ENCODE assay signal across 14 cellular contexts in genomic region chr12:49552899-49553298, GRCh38. TPM values are rescaled to one million over a fixed set of nuclear protein-coding genes. Genes with fewer than 3 reads are reported as not detected.
DNase-seq lines count a peak whose midpoint lies in the region; ATAC-seq and TF ChIP-seq lines count a peak whose summit lies in the region.
"Had no signal": no experiment of that assay in that cellular context is flagged by ENCODE, and none has a peak within 500 bp of the region (broad histone marks: within the 10 kb centered on the region; RNA-seq: fewer than 3 reads in every experiment).

No MANE protein-coding gene starts in this region.

- H3K14ac ChIP-seq in neuronal stem cell (ENCODE audit: low read length): no peak overlapping the region

- no peak overlapping the region for H3K4ac ChIP-seq in neuronal stem cell (ENCODE audit: low read length)

- no peak overlapping the region for H2AK5ac ChIP-seq in neuronal stem cell (ENCODE audit: low read depth, low read length)

- peak; percentile 61 for DNase-seq in cardiac septum (ENCODE audit: low spot score)
- DNase-seq in Right ventricle myocardium inferior (ENCODE audit: missing footprints): no peak
- no peak for DNase-seq in neuronal stem cell (ENCODE audit: low spot score)
- no peak for DNase-seq in activated CD4-positive, CD25-positive, alpha-beta regulatory T cell (lab: John Stamatoyannopoulos, UW)
- DNase-seq: C1 segment of cervical spinal cord, DND-41, IMR-90 had no signal

- H3K4me1 ChIP-seq in Loucy (ENCODE audit: insufficient read depth, low read length, poor library complexity, severe bottlenecking) (peaks cover 23% of the 10 kb centered on the region), neuronal stem cell (ENCODE audit: control insufficient read depth in 2 of 2, insufficient read depth in 1 of 2, low read depth in 1 of 2, low read length in 2 of 2) (peaks cover 4 to 15% of the 10 kb centered on the region in 2 donors)

- H2BK15ac ChIP-seq in neuronal stem cell (ENCODE audit: low read length): no peak overlapping the region

- H3K79me1 ChIP-seq in neuronal stem cell (ENCODE audit: low read depth, low read length): peaks cover 4% of the 10 kb centered on the region

- no peak overlapping the region for H4K8ac ChIP-seq in neuronal stem cell (ENCODE audit: low read depth, low read length)

- H3K4me3 ChIP-seq in Loucy (ENCODE audit: low read length, poor library complexity, severe bottlenecking) (peak overlapping the region; percentile 54), neuronal stem cell (ENCODE audit: low read length in 2 of 2) (no peak overlapping the region)
- H3K4me3 ChIP-seq: GM23338 had no signal

- H3K27ac Mint-ChIP-seq in stimulated activated memory B cell treated with anti-CD40 and anti-IgM and Interleukin-4, amounts not matched to agents 10 μg/mL and 1 μg/mL and 100 μg/mL, for 72 hours: peak overlapping the region; percentile 23
- H3K27ac Mint-ChIP-seq: CD4-positive, CD25-positive, alpha-beta regulatory T cell; GM23338 had no signal

- no peak overlapping the region for H3K4me3 Mint-ChIP-seq in stimulated activated memory B cell treated with anti-CD40 and anti-IgM and Interleukin-4, amounts not matched to agents 10 μg/mL and 1 μg/mL and 100 μg/mL, for 72 hours
- H3K4me3 Mint-ChIP-seq: GM23338 had no signal

- H4K91ac ChIP-seq in neuronal stem cell (ENCODE audit: low read depth, low read length, poor library complexity): no peak overlapping the region

- intact Hi-C loops in cardiac septum (cut with DNase I) (no loop called here), Right ventricle myocardium inferior (cut with DNase I) (no loop called here)

- H3K4me1 Mint-ChIP-seq in stimulated activated memory B cell treated with anti-CD40 and anti-IgM and Interleukin-4, amounts not matched to agents 10 μg/mL and 1 μg/mL and 100 μg/mL, for 72 hours: peaks cover 16% of the 10 kb centered on the region

- peaks cover 12% of the 10 kb centered on the region for H3K36me3 Mint-ChIP-seq in stimulated activated memory B cell treated with anti-CD40 and anti-IgM and Interleukin-4, amounts not matched to agents 10 μg/mL and 1 μg/mL and 100 μg/mL, for 72 hours

- no peaks in the 10 kb centered on the region for H4K20me1 ChIP-seq in Loucy (ENCODE audit: insufficient read depth, low read length, poor library complexity, severe bottlenecking)

- H3K23ac ChIP-seq in neuronal stem cell (ENCODE audit: low read depth, low read length, poor library complexity): no peak overlapping the region

- no peaks in the 10 kb centered on the region for H3K36me3 ChIP-seq in Loucy (ENCODE audit: insufficient read depth, low read length)
- H3K36me3 ChIP-seq in neuronal stem cell (replicated peaks in 1 of 2; ENCODE audit: control insufficient read depth in 2 of 2, insufficient read depth in 2 of 2, low read length in 2 of 2): peaks cover 19% of the 10 kb centered on the region in 2 donors

- H3K27ac ChIP-seq in neuronal stem cell (replicated peaks; ENCODE audit: low read length): no peak overlapping the region

- H2BK5ac ChIP-seq in neuronal stem cell (ENCODE audit: low read length): no peak overlapping the region

- H3K18ac ChIP-seq in neuronal stem cell (ENCODE audit: low read length): no peak overlapping the region

- WGBS in neuronal stem cell (ENCODE audit: extremely low coverage in 2 of 2, insufficient read length in 2 of 2, insufficient replicate concordance in 1 of 2), 2 donors: no CpG with 5 or more reads among the region's 8 CpGs

- H3K4me2 ChIP-seq in Loucy (ENCODE audit: low read depth, low read length, poor library complexity, severe bottlenecking) (peak overlapping the region; percentile 58), neuronal stem cell (ENCODE audit: insufficient read depth, low read length, poor library complexity, severe bottlenecking) (no peak overlapping the region)
- H3K4me2 ChIP-seq: GM23338 had no signal

- H3K9me3 Mint-ChIP-seq in stimulated activated memory B cell treated with anti-CD40 and anti-IgM and Interleukin-4, amounts not matched to agents 10 μg/mL and 1 μg/mL and 100 μg/mL, for 72 hours: no peaks in the 10 kb centered on the region
- H3K9me3 Mint-ChIP-seq: CD4-positive, CD25-positive, alpha-beta regulatory T cell; CD8-positive, alpha-beta memory T cell; GM23338 had no signal

- H3K9me3 ChIP-seq in Loucy (ENCODE audit: insufficient read depth, low read depth, low read length): no peaks in the 10 kb centered on the region
- H3K9me3 ChIP-seq in neuronal stem cell (replicated peaks in 1 of 2; ENCODE audit: control insufficient read depth in 2 of 2, insufficient read depth in 1 of 2, low read depth in 1 of 2, low read length in 2 of 2): no peaks in the 10 kb centered on the region

- ATAC-seq in Right ventricle myocardium inferior (no peak), GM19467 (IDR thresholded peaks at IDR 0.05; ENCODE audit: unreplicated experiment) (no peak), HG02588 (IDR thresholded peaks at IDR 0.05; ENCODE audit: unreplicated experiment) (no peak)
- ATAC-seq in stimulated activated memory B cell treated with anti-CD40 and anti-IgM and Interleukin-4, amounts not matched to agents 10 μg/mL and 1 μg/mL and 100 μg/mL, for 72 hours: no peak

- no peaks in the 10 kb centered on the region for H3K27me3 ChIP-seq in Loucy (ENCODE audit: insufficient read depth, low read length, poor library complexity, severe bottlenecking)
- peaks cover 0 to 47% (median 18%) of the 10 kb centered on the region in 3 experiments for H3K27me3 ChIP-seq in neuronal stem cell (ENCODE audit: control insufficient read depth in 3 of 3, insufficient read depth in 3 of 3, low read depth in 1 of 3, low read length in 3 of 3)

- no peak overlapping the region for H2BK120ac ChIP-seq in neuronal stem cell (ENCODE audit: low read depth, low read length)

- H3K9ac ChIP-seq in Loucy (ENCODE audit: low read depth, low read length, poor library complexity, severe bottlenecking) (peak overlapping the region; percentile 52), neuronal stem cell (ENCODE audit: low read depth, low read length, poor library complexity) (no peak overlapping the region)

- H3K27me3 Mint-ChIP-seq in stimulated activated memory B cell treated with anti-CD40 and anti-IgM and Interleukin-4, amounts not matched to agents 10 μg/mL and 1 μg/mL and 100 μg/mL, for 72 hours: peaks cover 29% of the 10 kb centered on the region

- H2BK12ac ChIP-seq in neuronal stem cell (ENCODE audit: low read length): peak overlapping the region; percentile 60

- no peaks in the 10 kb centered on the region for H3F3A ChIP-seq in Loucy (ENCODE audit: low read depth)

- H2AFZ ChIP-seq in Loucy (ENCODE audit: low read length) (peak overlapping the region; percentile 73), neuronal stem cell (ENCODE audit: low read length) (no peak overlapping the region)
- H2AFZ ChIP-seq: GM23338 had no signal

- TF ChIP-seq CTCF in Loucy (conservative IDR thresholded peaks at IDR 0.05; ENCODE audit: low read length): no peak

- H3K9me2 ChIP-seq in Loucy (replicated peaks; ENCODE audit: low read depth, low read length): no peaks in the 10 kb centered on the region

- H3K79me2 ChIP-seq in Loucy (ENCODE audit: insufficient read depth, low read length): no peaks in the 10 kb centered on the region

RNA-seq across cellular contexts. Expression of gene KCNH3, which starts 14.1 kb away (rescaled TPM):
- total RNA-seq in cardiac septum (0.97 TPM), Right ventricle myocardium inferior (0.27 TPM)
- polyA plus RNA-seq in neuronal stem cell (2013, experiment 1 of 2): 0.36 TPM
- polyA plus RNA-seq in neuronal stem cell (2013, experiment 2 of 2): 0.40 TPM
- total RNA-seq: IMR-90 had no signal

RNA-seq across cellular contexts. Expression of gene MCRS1, which starts 15.0 kb away (rescaled TPM):
- 118 TPM for total RNA-seq in cardiac septum
- 88.9 TPM for total RNA-seq in Right ventricle myocardium inferior
- 68.8 TPM for polyA plus RNA-seq in neuronal stem cell (2013, experiment 1 of 2)
- 67.4 TPM for polyA plus RNA-seq in neuronal stem cell (2013, experiment 2 of 2)

RNA-seq across cellular contexts. Expression of gene FAM186B, which starts 52.5 kb away (rescaled TPM):
- total RNA-seq in cardiac septum (0.48 TPM), Right ventricle myocardium inferior (0.62 TPM)
- 0.18 TPM for polyA plus RNA-seq in neuronal stem cell (2013, experiment 1 of 2)
- 0.14 TPM for polyA plus RNA-seq in neuronal stem cell (2013, experiment 2 of 2)
- total RNA-seq: CD4-positive, CD25-positive, alpha-beta regulatory T cell had no signal
- polyA plus RNA-seq: CD8-positive, alpha-beta memory T cell had no signal
